In genomic region chr6:408599-409102, GRCh38 we compare ENCODE assay signal across 8 cellular contexts. TPM values are rescaled to one million over a fixed set of nuclear protein-coding genes. Genes with fewer than 3 reads are reported as not detected.
DNase-seq lines count a peak whose midpoint lies in the region; ATAC-seq, FAIRE-seq and TF ChIP-seq lines count a peak whose summit lies in the region.

No MANE protein-coding gene starts in this region.

- no peak for TF ChIP-seq POLR2A in uterus (IDR thresholded peaks at IDR 0.05)

- no peak for DNase-seq in D721Med (ENCODE audit: insufficient read length, low spot score)
- peak; percentile 48 for DNase-seq in HT1080 (ENCODE audit: low read depth)
- DNase-seq in WTC11 (ENCODE audit: low spot score), result peak; percentile 54
- DNase-seq in left ventricle myocardium inferior, result no peak
- DNase-seq in stimulated activated naive CD8-positive, alpha-beta T cell treated with anti-CD3 and anti-CD28 coated beads, Interleukin-15, amount 100 ng/mL, for 72 hours, result no peak
- no peak for DNase-seq in GM19240 (ENCODE audit: insufficient read length, low spot score)
- no peak for DNase-seq in uterus
- no peak for DNase-seq in NCI-H128 (lab: John Stamatoyannopoulos, UW; ENCODE audit: unreplicated experiment)

- no peak for FAIRE-seq in D721Med (lab: Jason Lieb, UNC)

- H3K36me3 ChIP-seq in left ventricle myocardium inferior, result no peaks in the 10 kb centered on the region
- no peaks in the 10 kb centered on the region for H3K36me3 ChIP-seq in uterus

- no peaks in the 10 kb centered on the region for H3K36me3 Mint-ChIP-seq in WTC11

- H3K9me3 Mint-ChIP-seq in WTC11, result no peaks in the 10 kb centered on the region
- no peaks in the 10 kb centered on the region for H3K9me3 Mint-ChIP-seq in stimulated activated naive CD8-positive, alpha-beta T cell treated with anti-CD3 and anti-CD28 coated beads, Interleukin-15, amount 100 ng/mL, for 72 hours

- H3K27ac ChIP-seq in left ventricle myocardium inferior (replicated peaks) (no peak overlapping the region), uterus (no peak overlapping the region)

- no peaks in the 10 kb centered on the region for H3K27me3 Mint-ChIP-seq in WTC11 (ENCODE audit: low read depth)
- no peaks in the 10 kb centered on the region for H3K27me3 Mint-ChIP-seq in stimulated activated naive CD8-positive, alpha-beta T cell treated with anti-CD3 and anti-CD28 coated beads, Interleukin-15, amount 100 ng/mL, for 72 hours

- peak; percentile 99 for ATAC-seq in WTC11
- ATAC-seq in stimulated activated naive CD8-positive, alpha-beta T cell treated with anti-CD3 and anti-CD28 coated beads, Interleukin-15, amount 100 ng/mL, for 72 hours, result peak; percentile 14

- peaks cover 52% of the 10 kb centered on the region for H3K27me3 ChIP-seq in left ventricle myocardium inferior (ENCODE audit: low read depth)
- no peaks in the 10 kb centered on the region for H3K27me3 ChIP-seq in uterus

- no peak overlapping the region for H3K4me3 Mint-ChIP-seq in WTC11
- H3K4me3 Mint-ChIP-seq in stimulated activated naive CD8-positive, alpha-beta T cell treated with anti-CD3 and anti-CD28 coated beads, Interleukin-15, amount 100 ng/mL, for 72 hours, result no peak overlapping the region

- H3K4me1 Mint-ChIP-seq in WTC11, result peaks cover 24% of the 10 kb centered on the region
- H3K4me1 Mint-ChIP-seq in stimulated activated naive CD8-positive, alpha-beta T cell treated with anti-CD3 and anti-CD28 coated beads, Interleukin-15, amount 100 ng/mL, for 72 hours, result peaks cover 90% of the 10 kb centered on the region

- peaks cover 10% of the 10 kb centered on the region for H3K4me1 ChIP-seq in left ventricle myocardium inferior
- no peaks in the 10 kb centered on the region for H3K4me1 ChIP-seq in uterus

- POLR2A ChIA-PET in WTC11 (lab: Charles Lee), result no interaction called here

- CTCF ChIA-PET in WTC11 (lab: Charles Lee), result interaction anchor here (0.6 to 4.8 kb wide), 29 partner anchors 9 to 224 kb away, joined by 3 to 21 read pairs (median 4); partner anchors contain the start of gene IRF4

- H3K4me3 ChIP-seq in left ventricle myocardium inferior, result no peak overlapping the region
- no peak overlapping the region for H3K4me3 ChIP-seq in uterus

- peak; percentile 21 for TF ChIP-seq CTCF in D721Med (IDR thresholded peaks at IDR 0.05; ENCODE audit: insufficient read depth, missing control alignments)
- TF ChIP-seq CTCF in WTC11 (IDR thresholded peaks at IDR 0.05), result no peak; the same call in 1 of the 2 replicates
- TF ChIP-seq CTCF in left ventricle myocardium inferior (IDR thresholded peaks at IDR 0.05; ENCODE audit: borderline replicate concordance), result peak; percentile 58
- TF ChIP-seq CTCF in uterus (IDR thresholded peaks at IDR 0.05), result peak in 2 of 4 experiments; percentile 30 to 40

- intact Hi-C loops in left ventricle myocardium inferior (cut with micrococcal nuclease), result no loop called here
- intact Hi-C loops in uterus (cut with DNase I; ENCODE audit: low total_unique reads), result no loop called here

- peaks cover 5% of the 10 kb centered on the region for H3K9me3 ChIP-seq in left ventricle myocardium inferior (replicated peaks)
- no peaks in the 10 kb centered on the region for H3K9me3 ChIP-seq in uterus

- H3K27ac Mint-ChIP-seq in WTC11, result no peak overlapping the region
- H3K27ac Mint-ChIP-seq in stimulated activated naive CD8-positive, alpha-beta T cell treated with anti-CD3 and anti-CD28 coated beads, Interleukin-15, amount 100 ng/mL, for 72 hours, result peak overlapping the region; percentile 85 to 93

TF ChIP-seq in WTC11, 78 proteins besides CTCF, POLR2A, EP300 and RAD21:
- no peak for TF ChIP-seq TEAD1 (CRISPR knock-in tag; IDR thresholded peaks at IDR 0.05)
- no peak for TF ChIP-seq GTF2I (CRISPR knock-in tag; conservative IDR thresholded peaks at IDR 0.05)
- no peak for TF ChIP-seq NFATC4 (CRISPR knock-in tag; IDR thresholded peaks at IDR 0.05)
- TF ChIP-seq ATF2 (CRISPR knock-in tag; IDR thresholded peaks at IDR 0.05; ENCODE audit: borderline replicate concordance, low read depth), result no peak
- TF ChIP-seq PREB (CRISPR knock-in tag; IDR thresholded peaks at IDR 0.05; ENCODE audit: borderline replicate concordance), result no peak
- TF ChIP-seq HMGXB4 (CRISPR knock-in tag; IDR thresholded peaks at IDR 0.05), result no peak
- TF ChIP-seq USF1 (CRISPR knock-in tag; IDR thresholded peaks at IDR 0.05), result no peak
- no peak for TF ChIP-seq ESRRA (CRISPR knock-in tag; IDR thresholded peaks at IDR 0.05; ENCODE audit: borderline replicate concordance)
- TF ChIP-seq CREB1 (CRISPR knock-in tag; IDR thresholded peaks at IDR 0.05), result no peak
- no peak for TF ChIP-seq ZNF121 (CRISPR knock-in tag; IDR thresholded peaks at IDR 0.05)

RNA-seq across cellular contexts. Expression of gene IRF4, which starts 17.1 kb away (rescaled TPM):
- 0.10 TPM in 1 of 2 replicates, not detected in the other for total RNA-seq in HT1080 (2014; rRNA removed; shearing (Covaris generic))
- 0.02 TPM in 1 of 2 replicates, not detected in the other for polyA plus RNA-seq in HT1080 (2015; cell fraction: cytosol; rRNA removed)
- polyA plus RNA-seq in HT1080 (2015; cell fraction: nucleus; rRNA removed), result not detected in 2 replicates
- total RNA-seq in WTC11 (2021) (1.6 to 2.2 TPM (median 2.2 TPM) in 3 replicates), left ventricle myocardium inferior (0.22 TPM), uterus (1 to 10 TPM in 1 of 4 donors, under 1 TPM in 1, not detected in 2; 0.55 to 2.0 TPM)

Comparison
In these comparisons a context has a peak if more than half of its experiments do, and no peak if none do; other contexts are left out.
1. DNase-seq: peak in HT1080 (single experiment) and WTC11 (single experiment); none in D721Med (single experiment), left ventricle myocardium inferior (single experiment), stimulated activated naive CD8-positive, alpha-beta T cell treated with anti-CD3 and anti-CD28 coated beads, Interleukin-15, amount 100 ng/mL, for 72 hours (0 of 2), GM19240 (single experiment), uterus (0 of 2) and NCI-H128 (single experiment).